9 cellular contexts compared by ENCODE assay signal in the genomic region with DNA sequence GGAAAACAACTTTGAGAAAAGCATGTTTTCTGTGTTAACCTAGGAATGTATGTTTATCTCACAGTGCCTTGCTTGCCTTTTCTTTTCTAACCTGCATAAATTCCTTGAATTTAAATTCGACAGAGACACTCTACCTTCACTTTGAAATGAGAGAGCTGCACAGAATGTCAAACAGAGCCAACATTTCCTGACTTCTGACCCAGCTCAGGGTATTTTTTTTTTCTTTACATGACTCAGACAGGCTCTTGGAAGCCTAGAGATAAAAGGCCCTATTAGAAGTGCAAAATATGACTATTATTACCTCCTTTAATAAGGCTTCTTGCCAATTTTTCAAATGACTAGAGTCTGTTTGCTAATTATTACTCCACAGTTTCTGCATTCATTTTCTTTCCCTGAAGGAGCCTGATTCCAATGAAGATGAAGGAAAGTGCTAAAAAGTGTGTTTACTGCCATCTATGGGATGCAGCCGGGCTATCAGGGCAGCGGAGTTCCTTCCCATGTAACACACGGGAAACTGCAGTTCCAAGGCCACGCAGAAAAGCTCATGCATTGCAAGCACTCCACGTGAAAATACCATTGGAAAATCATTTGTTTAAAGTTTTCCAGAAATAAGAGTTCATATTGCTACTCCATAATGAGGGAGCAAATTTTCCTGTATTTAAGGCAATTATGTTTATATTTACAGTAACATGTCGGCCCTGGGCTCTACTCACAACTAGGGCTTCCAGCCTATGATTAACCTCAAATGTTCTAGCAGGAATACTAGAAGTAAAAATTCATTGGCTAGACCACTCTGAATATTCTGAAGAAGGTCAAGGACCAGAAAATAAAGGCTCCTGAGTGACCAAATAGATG.
DNase-seq lines count a peak whose midpoint lies in the region; ATAC-seq and TF ChIP-seq lines count a peak whose summit lies in the region.
"Had no signal": no experiment of that assay in that cellular context is flagged by ENCODE, and none has a peak within 500 bp of the region (broad histone marks: within the 10 kb centered on the region; RNA-seq: fewer than 3 reads in every experiment).

No MANE protein-coding gene starts in this region.

- H3K27ac Mint-ChIP-seq in glutamatergic neuron (ENCODE audit: unreplicated experiment): no peak overlapping the region
- H3K27ac Mint-ChIP-seq in activated T-helper 2 cell treated with anti-CD3 and anti-CD28 coated beads, Interferon-gamma antibody, Interleukin-2, Interleukin-4, amounts not matched to agents 10 μg/mL and 5 μg/mL and 100 μg/mL, durations not matched to agents 14 hours and 24 hours and 36 hours: no peak overlapping the region
- H3K27ac Mint-ChIP-seq: activated naive CD8-positive, alpha-beta T cell had no signal

- peak; percentile 29 for TF ChIP-seq CTCF in glutamatergic neuron (IDR thresholded peaks at IDR 0.05; ENCODE audit: partially characterized antibody, unreplicated experiment)

- peak; percentile 74 for ATAC-seq in Right ventricle myocardium superior (ENCODE audit: poor library complexity)
- no peak for ATAC-seq in Right ventricle myocardium inferior
- peak; percentile 97 for ATAC-seq in SK-N-SH treated with all-trans-retinoic acid at 6 μM for 48 hours
- ATAC-seq in GM19455 (IDR thresholded peaks at IDR 0.05; ENCODE audit: unreplicated experiment): no peak

- no peaks in the 10 kb centered on the region for H3K4me1 Mint-ChIP-seq in glutamatergic neuron (ENCODE audit: low read depth, unreplicated experiment)
- H3K4me1 Mint-ChIP-seq in activated T-helper 2 cell treated with anti-CD3 and anti-CD28 coated beads, Interferon-gamma antibody, Interleukin-2, Interleukin-4, amounts not matched to agents 10 μg/mL and 5 μg/mL and 100 μg/mL, durations not matched to agents 14 hours and 24 hours and 36 hours (ENCODE audit: low read depth): no peaks in the 10 kb centered on the region

- peaks cover 3% of the 10 kb centered on the region for H3K9me3 Mint-ChIP-seq in glutamatergic neuron (ENCODE audit: unreplicated experiment)
- no peaks in the 10 kb centered on the region for H3K9me3 Mint-ChIP-seq in activated T-helper 2 cell treated with anti-CD3 and anti-CD28 coated beads, Interferon-gamma antibody, Interleukin-2, Interleukin-4, amounts not matched to agents 10 μg/mL and 5 μg/mL and 100 μg/mL, durations not matched to agents 14 hours and 24 hours and 36 hours

- intact Hi-C loops in Right ventricle myocardium superior (cut with DNase I) (no loop called here), Right ventricle myocardium inferior (cut with DNase I) (loop anchor here (10.0 kb wide), 1 partner anchor 863 kb away; no protein-coding TSS in a partner anchor)
- intact Hi-C loops in activated T-helper 2 cell treated with anti-CD3 and anti-CD28 coated beads, Interferon-gamma antibody, Interleukin-2, Interleukin-4, amounts not matched to agents 10 μg/mL and 5 μg/mL and 100 μg/mL, durations not matched to agents 14 hours and 24 hours and 36 hours (cut with micrococcal nuclease): no loop called here

- peak; percentile 53 for DNase-seq in Right ventricle myocardium superior
- DNase-seq in Right ventricle myocardium inferior (ENCODE audit: missing footprints): no peak
- DNase-seq in glutamatergic neuron: peak; percentile 58
- peak; percentile 4 for DNase-seq in pulmonary artery endothelial cell (ENCODE audit: low read depth, low spot score)
- no peak for DNase-seq in activated CD4-positive, alpha-beta T cell treated with anti-CD3 and anti-CD28 coated beads, Interleukin-2, amount 50 U/mL, for 1 hour
- DNase-seq in activated T-helper 2 cell treated with anti-CD3 and anti-CD28 coated beads, Interferon-gamma antibody, Interleukin-2, Interleukin-4, amounts not matched to agents 10 μg/mL and 5 μg/mL and 100 μg/mL, durations not matched to agents 14 hours and 24 hours and 36 hours (ENCODE audit: low spot score): no peak

- H3K27me3 Mint-ChIP-seq in glutamatergic neuron (ENCODE audit: unreplicated experiment): peaks cover 2% of the 10 kb centered on the region
- H3K27me3 Mint-ChIP-seq in activated T-helper 2 cell treated with anti-CD3 and anti-CD28 coated beads, Interferon-gamma antibody, Interleukin-2, Interleukin-4, amounts not matched to agents 10 μg/mL and 5 μg/mL and 100 μg/mL, durations not matched to agents 14 hours and 24 hours and 36 hours (ENCODE audit: low read depth): peaks cover 10% of the 10 kb centered on the region

- no peak overlapping the region for H3K4me3 Mint-ChIP-seq in glutamatergic neuron (ENCODE audit: unreplicated experiment)
- no peak overlapping the region for H3K4me3 Mint-ChIP-seq in activated T-helper 2 cell treated with anti-CD3 and anti-CD28 coated beads, Interferon-gamma antibody, Interleukin-2, Interleukin-4, amounts not matched to agents 10 μg/mL and 5 μg/mL and 100 μg/mL, durations not matched to agents 14 hours and 24 hours and 36 hours (ENCODE audit: low read depth)
- H3K4me3 Mint-ChIP-seq: activated naive CD8-positive, alpha-beta T cell had no signal

- peaks cover 4% of the 10 kb centered on the region for H3K36me3 Mint-ChIP-seq in glutamatergic neuron (ENCODE audit: unreplicated experiment)
- no peaks in the 10 kb centered on the region for H3K36me3 Mint-ChIP-seq in activated T-helper 2 cell treated with anti-CD3 and anti-CD28 coated beads, Interferon-gamma antibody, Interleukin-2, Interleukin-4, amounts not matched to agents 10 μg/mL and 5 μg/mL and 100 μg/mL, durations not matched to agents 14 hours and 24 hours and 36 hours (ENCODE audit: low read depth)
- H3K36me3 Mint-ChIP-seq: activated naive CD8-positive, alpha-beta T cell had no signal

TF ChIP-seq in SK-N-SH treated with all-trans-retinoic acid at 6 μM for 48 hours, 23 proteins besides CTCF, POLR2A, EP300 and RAD21:
- TF ChIP-seq BACH2 (CRISPR knock-in tag; IDR thresholded peaks at IDR 0.05; ENCODE audit: borderline replicate concordance) (no peak), ZNF8 (CRISPR knock-in tag; IDR thresholded peaks at IDR 0.05) (no peak), TCF4 (CRISPR knock-in tag; IDR thresholded peaks at IDR 0.05; ENCODE audit: borderline replicate concordance) (no peak), ZNF565 (CRISPR knock-in tag; conservative IDR thresholded peaks at IDR 0.05; ENCODE audit: low read depth) (no peak), OSR1 (CRISPR knock-in tag; IDR thresholded peaks at IDR 0.05) (no peak)
- TF ChIP-seq, protein P1, sequence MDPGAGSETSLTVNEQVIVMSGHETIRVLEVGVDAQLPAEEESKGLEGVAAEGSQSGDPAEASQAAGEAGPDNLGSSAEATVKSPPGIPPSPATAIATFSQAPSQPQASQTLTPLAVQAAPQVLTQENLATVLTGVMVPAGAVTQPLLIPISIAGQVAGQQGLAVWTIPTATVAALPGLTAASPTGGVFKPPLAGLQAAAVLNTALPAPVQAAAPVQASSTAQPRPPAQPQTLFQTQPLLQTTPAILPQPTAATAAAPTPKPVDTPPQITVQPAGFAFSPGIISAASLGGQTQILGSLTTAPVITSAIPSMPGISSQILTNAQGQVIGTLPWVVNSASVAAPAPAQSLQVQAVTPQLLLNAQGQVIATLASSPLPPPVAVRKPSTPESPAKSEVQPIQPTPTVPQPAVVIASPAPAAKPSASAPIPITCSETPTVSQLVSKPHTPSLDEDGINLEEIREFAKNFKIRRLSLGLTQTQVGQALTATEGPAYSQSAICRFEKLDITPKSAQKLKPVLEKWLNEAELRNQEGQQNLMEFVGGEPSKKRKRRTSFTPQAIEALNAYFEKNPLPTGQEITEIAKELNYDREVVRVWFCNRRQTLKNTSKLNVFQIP (CRISPR knock-in tag; IDR thresholded peaks at IDR 0.05; ENCODE audit: borderline replicate concordance, low read depth): no peak
- TF ChIP-seq, protein P2, sequence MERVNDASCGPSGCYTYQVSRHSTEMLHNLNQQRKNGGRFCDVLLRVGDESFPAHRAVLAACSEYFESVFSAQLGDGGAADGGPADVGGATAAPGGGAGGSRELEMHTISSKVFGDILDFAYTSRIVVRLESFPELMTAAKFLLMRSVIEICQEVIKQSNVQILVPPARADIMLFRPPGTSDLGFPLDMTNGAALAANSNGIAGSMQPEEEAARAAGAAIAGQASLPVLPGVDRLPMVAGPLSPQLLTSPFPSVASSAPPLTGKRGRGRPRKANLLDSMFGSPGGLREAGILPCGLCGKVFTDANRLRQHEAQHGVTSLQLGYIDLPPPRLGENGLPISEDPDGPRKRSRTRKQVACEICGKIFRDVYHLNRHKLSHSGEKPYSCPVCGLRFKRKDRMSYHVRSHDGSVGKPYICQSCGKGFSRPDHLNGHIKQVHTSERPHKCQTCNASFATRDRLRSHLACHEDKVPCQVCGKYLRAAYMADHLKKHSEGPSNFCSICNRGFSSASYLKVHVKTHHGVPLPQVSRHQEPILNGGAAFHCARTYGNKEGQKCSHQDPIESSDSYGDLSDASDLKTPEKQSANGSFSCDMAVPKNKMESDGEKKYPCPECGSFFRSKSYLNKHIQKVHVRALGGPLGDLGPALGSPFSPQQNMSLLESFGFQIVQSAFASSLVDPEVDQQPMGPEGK (CRISPR knock-in tag; IDR thresholded peaks at IDR 0.05; ENCODE audit: borderline replicate concordance): no peak

Comparison
In these comparisons a context has a peak if more than half of its experiments do, and no peak if none do; other contexts are left out.
1. ATAC-seq: peak in Right ventricle myocardium superior (single experiment) and SK-N-SH treated with all-trans-retinoic acid at 6 μM for 48 hours (single experiment); none in Right ventricle myocardium inferior (single experiment) and GM19455 (single experiment).
2. DNase-seq: peak in Right ventricle myocardium superior (single experiment), glutamatergic neuron (single experiment) and pulmonary artery endothelial cell (single experiment); none in Right ventricle myocardium inferior (single experiment), activated CD4-positive, alpha-beta T cell treated with anti-CD3 and anti-CD28 coated beads, Interleukin-2, amount 50 U/mL, for 1 hour (single experiment) and activated T-helper 2 cell treated with anti-CD3 and anti-CD28 coated beads, Interferon-gamma antibody, Interleukin-2, Interleukin-4, amounts not matched to agents 10 μg/mL and 5 μg/mL and 100 μg/mL, durations not matched to agents 14 hours and 24 hours and 36 hours (single experiment).